8 cellular contexts compared by ENCODE assay signal in genomic region chr6:135179920-135180457, GRCh38. TPM values are rescaled to one million over a fixed set of nuclear protein-coding genes. Genes with fewer than 3 reads are reported as not detected.
DNase-seq lines count a peak whose midpoint lies in the region; ATAC-seq and TF ChIP-seq lines count a peak whose summit lies in the region.

No MANE protein-coding gene starts in this region.

- H3K4me3 ChIP-seq in GM23248: peak overlapping the region; percentile 87; the same call in 1 of the 2 replicates
- H3K4me3 ChIP-seq in lower lobe of right lung: peak overlapping the region; percentile 63

- WGBS in GM23248 (ENCODE audit: low coverage in 1 of 2, low lambda C conversion rate in 2 of 2, missing lambda C conversion rate in 2 of 2), 2 experiments: 33 to 35% methylated on average over 8 of the region's 8 CpGs

- peak overlapping the region; percentile 51 for H3K4me2 ChIP-seq in GM23248 (ENCODE audit: unreplicated experiment)

- H3K36me3 Mint-ChIP-seq in activated T-helper 2 cell treated with anti-CD3 and anti-CD28 coated beads, Interferon-gamma antibody, Interleukin-2, Interleukin-4, amounts not matched to agents 10 μg/mL and 5 μg/mL and 100 μg/mL, durations not matched to agents 14 hours and 24 hours and 36 hours (ENCODE audit: low read depth): peaks cover 28% of the 10 kb centered on the region

- H3K4me1 ChIP-seq in GM23248 (ENCODE audit: insufficient read depth) (0 out of 2 replicates have a peak, but pooled peaks cover 5% of the 10 kb centered on the region), lower lobe of right lung (peaks cover 34% of the 10 kb centered on the region)

- no peak overlapping the region for H3K27ac ChIP-seq in GM23248
- H3K27ac ChIP-seq in lower lobe of right lung: no peak overlapping the region

- H3K27me3 ChIP-seq in GM23248 (replicated peaks; ENCODE audit: insufficient read depth) (peaks cover 20% of the 10 kb centered on the region), lower lobe of right lung (ENCODE audit: low read depth) (peaks cover 31% of the 10 kb centered on the region)

- H3K79me2 ChIP-seq in GM23248 (ENCODE audit: insufficient read depth): no peaks in the 10 kb centered on the region

- H3K27me3 Mint-ChIP-seq in activated T-helper 2 cell treated with anti-CD3 and anti-CD28 coated beads, Interferon-gamma antibody, Interleukin-2, Interleukin-4, amounts not matched to agents 10 μg/mL and 5 μg/mL and 100 μg/mL, durations not matched to agents 14 hours and 24 hours and 36 hours (ENCODE audit: low read depth): no peaks in the 10 kb centered on the region

- no peak for ATAC-seq in lower lobe of right lung
- ATAC-seq in GM21529 (IDR thresholded peaks at IDR 0.05; ENCODE audit: unreplicated experiment): no peak
- ATAC-seq in GM19035 (IDR thresholded peaks at IDR 0.05; ENCODE audit: unreplicated experiment): no peak

- no peak for TF ChIP-seq CTCF in lower lobe of right lung (IDR thresholded peaks at IDR 0.05)

- no peaks in the 10 kb centered on the region for H4K20me1 ChIP-seq in GM23248 (ENCODE audit: insufficient read depth)

- H3K9me3 Mint-ChIP-seq in activated T-helper 2 cell treated with anti-CD3 and anti-CD28 coated beads, Interferon-gamma antibody, Interleukin-2, Interleukin-4, amounts not matched to agents 10 μg/mL and 5 μg/mL and 100 μg/mL, durations not matched to agents 14 hours and 24 hours and 36 hours: no peaks in the 10 kb centered on the region

- H3F3A ChIP-seq in GM23248 (ENCODE audit: insufficient read depth): peaks cover 14% of the 10 kb centered on the region

- H3K9me3 ChIP-seq in GM23248 (ENCODE audit: low read depth) (no peaks in the 10 kb centered on the region), lower lobe of right lung (no peaks in the 10 kb centered on the region)

- no peak overlapping the region for H2AFZ ChIP-seq in GM23248

- H3K4me3 Mint-ChIP-seq in activated T-helper 2 cell treated with anti-CD3 and anti-CD28 coated beads, Interferon-gamma antibody, Interleukin-2, Interleukin-4, amounts not matched to agents 10 μg/mL and 5 μg/mL and 100 μg/mL, durations not matched to agents 14 hours and 24 hours and 36 hours (ENCODE audit: low read depth): peak overlapping the region; percentile 87

- peak; percentile 43 for DNase-seq in AG08396 (ENCODE audit: low spot score)
- DNase-seq in GM23248: peak; percentile 53
- no peak for DNase-seq in activated T-helper 2 cell treated with anti-CD3 and anti-CD28 coated beads, Interferon-gamma antibody, Interleukin-2, Interleukin-4, amounts not matched to agents 10 μg/mL and 5 μg/mL and 100 μg/mL, durations not matched to agents 14 hours and 24 hours and 36 hours (ENCODE audit: low spot score)
- no peak for DNase-seq in lower lobe of right lung
- DNase-seq in NCI-H1436 (lab: John Stamatoyannopoulos, UW): no peak
- DNase-seq in activated gamma-delta T cell treated with Interleukin-2 at 50 U/mL for 16 hours: no peak

- peak overlapping the region; percentile 95 for H3K27ac Mint-ChIP-seq in activated T-helper 2 cell treated with anti-CD3 and anti-CD28 coated beads, Interferon-gamma antibody, Interleukin-2, Interleukin-4, amounts not matched to agents 10 μg/mL and 5 μg/mL and 100 μg/mL, durations not matched to agents 14 hours and 24 hours and 36 hours

- no peak overlapping the region for H3K9ac ChIP-seq in GM23248

- peaks cover 38% of the 10 kb centered on the region for H3K4me1 Mint-ChIP-seq in activated T-helper 2 cell treated with anti-CD3 and anti-CD28 coated beads, Interferon-gamma antibody, Interleukin-2, Interleukin-4, amounts not matched to agents 10 μg/mL and 5 μg/mL and 100 μg/mL, durations not matched to agents 14 hours and 24 hours and 36 hours (ENCODE audit: low read depth)

- in situ Hi-C loops in GM23248 (cut with MboI): no loop called here

- H3K36me3 ChIP-seq in GM23248 (ENCODE audit: low read depth) (no peaks in the 10 kb centered on the region), lower lobe of right lung (no peaks in the 10 kb centered on the region)

- no peaks in the 10 kb centered on the region for H3K9me2 ChIP-seq in GM23248 (ENCODE audit: insufficient read depth)

- intact Hi-C loops in activated T-helper 2 cell treated with anti-CD3 and anti-CD28 coated beads, Interferon-gamma antibody, Interleukin-2, Interleukin-4, amounts not matched to agents 10 μg/mL and 5 μg/mL and 100 μg/mL, durations not matched to agents 14 hours and 24 hours and 36 hours (cut with micrococcal nuclease): loop anchor here (1.0 to 10.0 kb wide), 7 partner anchors 9 to 1105 kb away; partner anchors contain the start of gene BCLAF1
- intact Hi-C loops in lower lobe of right lung (cut with DNase I): no loop called here

RNA-seq across cellular contexts. Expression of gene MYB, which starts 1.1 kb away (rescaled TPM):
- total RNA-seq in GM23248 (2014; rRNA removed; shearing (Covaris generic)): 1.2 TPM in 1 of 2 replicates, not detected in the other
- polyA plus RNA-seq in GM23248 (2016; fragmentation: Nextera tagmentation; extraction: Ambion mirVana): 0.10 and 0.28 TPM in 2 replicates
- total RNA-seq in activated T-helper 2 cell treated with anti-CD3 and anti-CD28 coated beads, Interferon-gamma antibody, Interleukin-2, Interleukin-4, amounts not matched to agents 10 μg/mL and 5 μg/mL and 100 μg/mL, durations not matched to agents 14 hours and 24 hours and 36 hours: 82.5 and 84.5 TPM in 2 replicates
- total RNA-seq in lower lobe of right lung: 6.1 TPM

Comparison
In these comparisons a context has a peak if more than half of its experiments do, and no peak if none do; other contexts are left out.
1. DNase-seq: peak in AG08396 (single experiment) and GM23248 (single experiment); none in activated T-helper 2 cell treated with anti-CD3 and anti-CD28 coated beads, Interferon-gamma antibody, Interleukin-2, Interleukin-4, amounts not matched to agents 10 μg/mL and 5 μg/mL and 100 μg/mL, durations not matched to agents 14 hours and 24 hours and 36 hours (single experiment), lower lobe of right lung (single experiment), NCI-H1436 (single experiment) and activated gamma-delta T cell treated with Interleukin-2 at 50 U/mL for 16 hours (single experiment).
2. RNA of gene MYB, which starts 1.1 kb away (total RNA-seq): 82.5 to 84.5 TPM in activated T-helper 2 cell treated with anti-CD3 and anti-CD28 coated beads, Interferon-gamma antibody, Interleukin-2, Interleukin-4, amounts not matched to agents 10 μg/mL and 5 μg/mL and 100 μg/mL, durations not matched to agents 14 hours and 24 hours and 36 hours; 6.1 TPM in lower lobe of right lung (single experiment) and 1.2 TPM in GM23248; every median in the first group is over 10 times any median in the second.